In the genomic region with DNA sequence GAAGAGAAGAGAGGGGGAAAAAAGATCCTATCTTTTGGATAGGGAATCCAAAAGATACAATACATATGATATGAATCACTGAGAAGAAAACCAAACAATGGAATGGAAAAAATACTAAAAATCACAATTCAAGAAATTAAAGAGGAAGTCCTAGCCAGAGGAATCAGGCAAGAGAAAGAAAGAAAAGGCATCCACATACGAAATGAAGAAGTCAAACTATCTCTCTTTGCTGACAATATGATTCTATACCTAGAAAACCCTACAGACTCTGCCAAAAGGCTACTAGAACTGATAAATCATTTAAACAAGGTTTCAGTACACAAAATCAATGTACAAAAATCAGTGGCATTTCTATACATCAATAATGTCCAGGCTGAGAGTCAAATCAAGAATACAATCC, we compare ENCODE assay signal across 19 cellular contexts.
DNase-seq lines count a peak whose midpoint lies in the region; ATAC-seq, FAIRE-seq and TF ChIP-seq lines count a peak whose summit lies in the region.
"Had no signal": no experiment of that assay in that cellular context is flagged by ENCODE, and none has a peak within 500 bp of the region (broad histone marks: within the 10 kb centered on the region; RNA-seq: fewer than 3 reads in every experiment).

No MANE protein-coding gene starts in this region.

- ATAC-seq in sciatic nerve = no peak

- H3K27ac ChIP-seq in BLaER1 = no peak overlapping the region
- H3K27ac ChIP-seq: C4-2B, SJCRH30 had no signal

- intact Hi-C loops in dendritic cell treated with granulocyte-macrophage colony-stimulating factor and Interleukin-4, amounts not matched to agents 40 ng/mL and 50 ng/mL, for 4 days (cut with micrococcal nuclease) = no loop called here
- intact Hi-C loops in sciatic nerve (cut with DNase I) = no loop called here

- no peak overlapping the region for H3K9ac ChIP-seq in BLaER1

- H3K4me3 ChIP-seq in BLaER1 (no peak overlapping the region), foreskin fibroblast (ENCODE audit: low read depth in 1 of 2, low read length in 2 of 2) (no peak overlapping the region)
- H3K4me3 ChIP-seq: MG63, SJCRH30 had no signal

- H3K4me3 Mint-ChIP-seq in dendritic cell treated with granulocyte-macrophage colony-stimulating factor and Interleukin-4, amounts not matched to agents 40 ng/mL and 50 ng/mL, for 4 days = no peak overlapping the region
- H3K4me3 Mint-ChIP-seq: H9 had no signal

- H3K9me3 Mint-ChIP-seq in dendritic cell treated with granulocyte-macrophage colony-stimulating factor and Interleukin-4, amounts not matched to agents 40 ng/mL and 50 ng/mL, for 4 days = no peaks in the 10 kb centered on the region
- H3K9me3 Mint-ChIP-seq: H9 had no signal

- FAIRE-seq in GM19239 (lab: Jason Lieb, UNC) = peak; percentile 79
- FAIRE-seq: A204.1 had no signal

- peaks cover 6% of the 10 kb centered on the region; the same call in 1 of the 2 replicates for H3K4me1 ChIP-seq in BLaER1
- H3K4me1 ChIP-seq: SJCRH30 had no signal

- no peak for TF ChIP-seq CTCF in foreskin fibroblast (IDR thresholded peaks at IDR 0.05; ENCODE audit: low read depth, low read length)

- H4K20me1 ChIP-seq in BLaER1 = no peaks in the 10 kb centered on the region

- H3K27ac Mint-ChIP-seq in dendritic cell treated with granulocyte-macrophage colony-stimulating factor and Interleukin-4, amounts not matched to agents 40 ng/mL and 50 ng/mL, for 4 days = peak overlapping the region; percentile 7
- H3K27ac Mint-ChIP-seq: H9 had no signal

- H3K4me2 ChIP-seq in BLaER1 = peak overlapping the region; percentile 11; the same call in 1 of the 2 replicates

- peaks cover 27% of the 10 kb centered on the region for H3K4me1 Mint-ChIP-seq in dendritic cell treated with granulocyte-macrophage colony-stimulating factor and Interleukin-4, amounts not matched to agents 40 ng/mL and 50 ng/mL, for 4 days (ENCODE audit: low read depth)

- peaks cover 1% of the 10 kb centered on the region for H3K27me3 Mint-ChIP-seq in dendritic cell treated with granulocyte-macrophage colony-stimulating factor and Interleukin-4, amounts not matched to agents 40 ng/mL and 50 ng/mL, for 4 days

- H3K27me3 ChIP-seq in BLaER1 = no peaks in the 10 kb centered on the region
- H3K27me3 ChIP-seq: MG63, SJCRH30 had no signal

- no peaks in the 10 kb centered on the region for H3K9me3 ChIP-seq in BLaER1
- H3K9me3 ChIP-seq: MG63, SJCRH30 had no signal

- no peak for DNase-seq in GM19239 (ENCODE audit: insufficient read length, low spot score)
- peak; percentile 87 for DNase-seq in NOMO-1 treated with DMSO at 0.1 percent for 48 hours (lab: John Stamatoyannopoulos, UW; ENCODE audit: unreplicated experiment)
- DNase-seq in hepatic stellate cell (ENCODE audit: low spot score) = no peak
- no peak for DNase-seq in cortex of kidney (lab: John Stamatoyannopoulos, UW)
- no peak for DNase-seq in foreskin fibroblast
- DNase-seq in sciatic nerve (ENCODE audit: low spot score) = no peak
- DNase-seq: H9, MG63, NCI-H1417, NCI-H1930, NCI-H2171, NCI-H446 treated with DMSO at 0.1 percent for 48 hours, NCI-H774, SJCRH30, SW 1271 had no signal

- H3K36me3 ChIP-seq in BLaER1 = no peaks in the 10 kb centered on the region
- H3K36me3 ChIP-seq: MG63, SJCRH30 had no signal

- H3K36me3 Mint-ChIP-seq in dendritic cell treated with granulocyte-macrophage colony-stimulating factor and Interleukin-4, amounts not matched to agents 40 ng/mL and 50 ng/mL, for 4 days (ENCODE audit: low read depth) = no peaks in the 10 kb centered on the region
